9 cellular contexts compared by ENCODE assay signal in the genomic region with DNA sequence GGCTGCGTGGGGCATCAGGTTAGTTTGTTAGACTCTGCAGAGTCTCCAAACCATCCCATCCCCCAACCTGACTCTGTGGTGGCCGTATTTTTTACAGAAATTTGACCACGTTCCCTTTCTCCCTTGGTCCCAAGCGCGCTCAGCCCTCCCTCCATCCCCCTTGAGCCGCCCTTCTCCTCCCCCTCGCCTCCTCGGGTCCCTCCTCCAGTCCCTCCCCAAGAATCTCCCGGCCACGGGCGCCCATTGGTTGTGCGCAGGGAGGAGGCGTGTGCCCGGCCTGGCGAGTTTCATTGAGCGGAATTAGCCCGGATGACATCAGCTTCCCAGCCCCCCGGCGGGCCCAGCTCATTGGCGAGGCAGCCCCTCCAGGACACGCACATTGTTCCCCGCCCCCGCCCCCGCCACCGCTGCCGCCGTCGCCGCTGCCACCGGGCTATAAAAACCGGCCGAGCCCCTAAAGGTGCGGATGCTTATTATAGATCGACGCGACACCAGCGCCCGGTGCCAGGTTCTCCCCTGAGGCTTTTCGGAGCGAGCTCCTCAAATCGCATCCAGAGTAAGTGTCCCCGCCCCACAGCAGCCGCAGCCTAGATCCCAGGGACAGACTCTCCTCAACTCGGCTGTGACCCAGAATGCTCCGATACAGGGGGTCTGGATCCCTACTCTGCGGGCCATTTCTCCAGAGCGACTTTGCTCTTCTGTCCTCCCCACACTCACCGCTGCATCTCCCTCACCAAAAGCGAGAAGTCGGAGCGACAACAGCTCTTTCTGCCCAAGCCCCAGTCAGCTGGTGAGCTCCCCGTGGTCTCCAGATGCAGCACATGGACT. TPM values are rescaled to one million over a fixed set of nuclear protein-coding genes. Genes with fewer than 3 reads are reported as not detected.
DNase-seq lines count a peak whose midpoint lies in the region; ATAC-seq and TF ChIP-seq lines count a peak whose summit lies in the region.
"Had no signal": no experiment of that assay in that cellular context is flagged by ENCODE, and none has a peak within 500 bp of the region (broad histone marks: within the 10 kb centered on the region; RNA-seq: fewer than 3 reads in every experiment).

A gene (plus strand): TSS at position 465 of the 828 bp plus-strand sequence. CDS start 928 bp downstream, outside the sequence.

- H3K4me1 Mint-ChIP-seq in activated T-cell treated with anti-CD3 and anti-CD28 coated beads, Interleukin-2, amount 50 U/mL, for 4 hours (ENCODE audit: low read depth) = peaks cover 49% of the 10 kb centered on the region

- H3K4me3 Mint-ChIP-seq in activated T-cell treated with anti-CD3 and anti-CD28 coated beads, Interleukin-2, amount 50 U/mL, for 4 hours = peak within 1 kb of the TSS; percentile 24

- no peak within 1 kb of the TSS for H3K9ac ChIP-seq in SK-N-MC (ENCODE audit: insufficient read length)

- ATAC-seq in activated T-cell treated with anti-CD3 and anti-CD28 coated beads, Interleukin-2, amount 50 U/mL, for 4 hours = peak in 1 of 2 donors; percentile 11
- ATAC-seq in thoracic aorta (ENCODE audit: insufficient number of reproducible peaks, low FRiP score, low read depth) = no peak

- H3K27me3 ChIP-seq in thoracic aorta (replicated peaks; ENCODE audit: insufficient read depth) = no peaks in the 10 kb centered on the region

- H3K4me3 ChIP-seq in SK-N-MC = peak within 1 kb of the TSS; percentile 30; the same call in 1 of the 2 replicates
- peak within 1 kb of the TSS; percentile 59 for H3K4me3 ChIP-seq in iPS-18c (ENCODE audit: insufficient read depth, low read depth, low read length)
- H3K4me3 ChIP-seq in thoracic aorta = peak within 1 kb of the TSS; percentile 44

- no peaks in the 10 kb centered on the region for H3K36me3 ChIP-seq in SK-N-MC (ENCODE audit: insufficient read depth, low read length)
- no peaks in the 10 kb centered on the region for H3K36me3 ChIP-seq in thoracic aorta

- H3K27ac ChIP-seq in SK-N-MC (no peak within 1 kb of the TSS), thoracic aorta (no peak within 1 kb of the TSS)
- H3K27ac ChIP-seq: epithelial cell of prostate had no signal

- DNase-seq in activated T-cell treated with anti-CD3 and anti-CD28 coated beads, Interleukin-2, amount 50 U/mL, for 4 hours = no peak
- DNase-seq in activated T-cell treated with anti-CD3 and anti-CD28 coated beads for 4 hours (no peak), SK-N-MC (ENCODE audit: low read depth, low spot score) (no peak), thoracic aorta (ENCODE audit: low spot score) (no peak), NCI-H2107 (lab: John Stamatoyannopoulos, UW) (no peak), 8988T (no peak), glomerular visceral epithelial cell (ENCODE audit: extremely low spot score) (no peak)

- no peaks in the 10 kb centered on the region for H3K36me3 Mint-ChIP-seq in activated T-cell treated with anti-CD3 and anti-CD28 coated beads, Interleukin-2, amount 50 U/mL, for 4 hours (ENCODE audit: insufficient read depth)

- peaks cover 10 to 50% of the 10 kb centered on the region in 2 donors for H3K4me1 ChIP-seq in thoracic aorta (ENCODE audit: control insufficient read depth in 1 of 2, low read depth in 2 of 2)

- H3K9me3 ChIP-seq in SK-N-MC (ENCODE audit: low read depth, low read length) (no peaks in the 10 kb centered on the region), iPS-18c (ENCODE audit: control insufficient read depth, insufficient read depth, low read length) (no peaks in the 10 kb centered on the region), thoracic aorta (no peaks in the 10 kb centered on the region)

- H3K9me3 Mint-ChIP-seq in activated T-cell treated with anti-CD3 and anti-CD28 coated beads, Interleukin-2, amount 50 U/mL, for 4 hours = no peaks in the 10 kb centered on the region

- peaks cover 86% of the 10 kb centered on the region for H3K27me3 Mint-ChIP-seq in activated T-cell treated with anti-CD3 and anti-CD28 coated beads, Interleukin-2, amount 50 U/mL, for 4 hours (ENCODE audit: low read depth)

- TF ChIP-seq CTCF in thoracic aorta (IDR thresholded peaks at IDR 0.05) = no peak

RNA-seq across cellular contexts. Expression of the gene that starts here (rescaled TPM):
- not detected for total RNA-seq in activated T-cell treated with anti-CD3 and anti-CD28 coated beads, Interleukin-2, amount 50 U/mL, for 4 hours
- not detected for total RNA-seq in thoracic aorta
